8 cellular contexts compared by ENCODE assay signal in genomic region chr17:43398724-43399595, GRCh38. TPM values are rescaled to one million over a fixed set of nuclear protein-coding genes. Genes with fewer than 3 reads are reported as not detected.
DNase-seq lines count a peak whose midpoint lies in the region; ATAC-seq, FAIRE-seq and TF ChIP-seq lines count a peak whose summit lies in the region.

A gene with protein sequence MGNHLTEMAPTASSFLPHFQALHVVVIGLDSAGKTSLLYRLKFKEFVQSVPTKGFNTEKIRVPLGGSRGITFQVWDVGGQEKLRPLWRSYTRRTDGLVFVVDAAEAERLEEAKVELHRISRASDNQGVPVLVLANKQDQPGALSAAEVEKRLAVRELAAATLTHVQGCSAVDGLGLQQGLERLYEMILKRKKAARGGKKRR (plus strand): TSS chr17:43398993. CDS start chr17:43399733, 740 bp downstream.

- H4K12ac ChIP-seq in trophoblast cell (ENCODE audit: low read depth, low read length): peak within 1 kb of the TSS; percentile 59

- H3K9ac ChIP-seq in adipocyte (ENCODE audit: low read length): peak within 1 kb of the TSS; percentile 95
- H3K9ac ChIP-seq in trophoblast cell (ENCODE audit: low read length): peak within 1 kb of the TSS; percentile 66

- no peak for TF ChIP-seq CTCF in cardiac muscle cell (IDR thresholded peaks at IDR 0.05; ENCODE audit: low read depth, low read length)
- TF ChIP-seq CTCF in tibial artery (IDR thresholded peaks at IDR 0.05): no peak

- H3K4me1 ChIP-seq in adipocyte (ENCODE audit: control insufficient read depth, insufficient read depth, low read length) (peaks cover 27% of the 10 kb centered on the region), cardiac muscle cell (ENCODE audit: low read depth) (peaks cover 27% of the 10 kb centered on the region), trophoblast cell (ENCODE audit: control insufficient read depth in 1 of 2, insufficient read depth in 2 of 2, low read length in 2 of 2) (peaks cover 8 to 9% of the 10 kb centered on the region in 2 experiments), tibial artery (peaks cover 0 to 48% (median 33%) of the 10 kb centered on the region in 4 donors)

- no peak within 1 kb of the TSS for H3K23ac ChIP-seq in trophoblast cell (ENCODE audit: low read length)

- peak within 1 kb of the TSS; percentile 71 for H3K4ac ChIP-seq in trophoblast cell (ENCODE audit: low read depth, low read length)

- no peak within 1 kb of the TSS for H2BK5ac ChIP-seq in trophoblast cell (ENCODE audit: low read depth, low read length, poor library complexity)

- H3K36me3 ChIP-seq in adipocyte (ENCODE audit: control insufficient read depth, insufficient read depth, low read length, severe bottlenecking) (peaks cover 13% of the 10 kb centered on the region), cardiac muscle cell (no peaks in the 10 kb centered on the region), trophoblast cell (ENCODE audit: control insufficient read depth in 1 of 2, insufficient read depth in 2 of 2, low read length in 2 of 2) (peaks cover 6 to 7% of the 10 kb centered on the region in 2 experiments), tibial artery (no peaks in the 10 kb centered on the region)

- peak; percentile 69 for FAIRE-seq in GM18507 (lab: Jason Lieb, UNC)

- peak within 1 kb of the TSS; percentile 67 for H4K8ac ChIP-seq in trophoblast cell (ENCODE audit: low read depth, low read length)

- peak; percentile 50 for DNase-seq in GM18507 (ENCODE audit: extremely low spot score, insufficient read length, low read depth)
- DNase-seq in NCI-H1092 treated with DMSO at 0.1 percent for 48 hours (lab: John Stamatoyannopoulos, UW): peak; percentile 82
- peak; percentile 81 for DNase-seq in T follicular helper cell (ENCODE audit: low read depth)
- peak; percentile 95 for DNase-seq in adipocyte (ENCODE audit: low read depth)
- DNase-seq in cardiac muscle cell (ENCODE audit: low read depth in 1 of 2, low spot score in 1 of 2): peak; percentile 88 to 92
- peak; percentile 84 to 86 for DNase-seq in trophoblast cell
- DNase-seq in tibial artery: peak; percentile 92 to 94

- H3K4me3 ChIP-seq in adipocyte (ENCODE audit: low read length) (peak within 1 kb of the TSS; percentile 87), cardiac muscle cell (peak within 1 kb of the TSS; percentile 65), trophoblast cell (ENCODE audit: low read depth, low read length) (peak within 1 kb of the TSS; percentile 84), tibial artery (peak within 1 kb of the TSS; percentile 76 to 87)

- no CpG with 5 or more reads among the region's 64 CpGs for WGBS in trophoblast cell (ENCODE audit: extremely low coverage, insufficient coverage, insufficient read length)

- peak within 1 kb of the TSS; percentile 47 for H3K27ac ChIP-seq in cardiac muscle cell
- H3K27ac ChIP-seq in trophoblast cell (ENCODE audit: low read depth, low read length): no peak within 1 kb of the TSS
- peak within 1 kb of the TSS; percentile 88 to 90 for H3K27ac ChIP-seq in tibial artery

- H3K27me3 ChIP-seq in adipocyte (replicated peaks; ENCODE audit: control insufficient read depth, insufficient read depth, low read length) (no peaks in the 10 kb centered on the region), cardiac muscle cell (no peaks in the 10 kb centered on the region), trophoblast cell (ENCODE audit: insufficient read depth, low read length) (no peaks in the 10 kb centered on the region), tibial artery (no peaks in the 10 kb centered on the region)

- H2BK120ac ChIP-seq in trophoblast cell (ENCODE audit: insufficient read depth, low read length, poor library complexity): peak within 1 kb of the TSS; percentile 45

- ATAC-seq in GM19397 (IDR thresholded peaks at IDR 0.05; ENCODE audit: unreplicated experiment): no peak

- H3K9me3 ChIP-seq in adipocyte (ENCODE audit: control insufficient read depth, low read length) (no peaks in the 10 kb centered on the region), cardiac muscle cell (ENCODE audit: low read depth) (no peaks in the 10 kb centered on the region), trophoblast cell (ENCODE audit: insufficient read depth, low read depth, low read length) (peaks cover 4% of the 10 kb centered on the region), tibial artery (no peaks in the 10 kb centered on the region)

- peak within 1 kb of the TSS; percentile 93 for H3K18ac ChIP-seq in trophoblast cell (ENCODE audit: low read length)

- H2AFZ ChIP-seq in trophoblast cell (ENCODE audit: insufficient read depth, low read length, poor library complexity): peak within 1 kb of the TSS; percentile 87

- H4K91ac ChIP-seq in trophoblast cell (ENCODE audit: low read depth, low read length): peak within 1 kb of the TSS; percentile 60

- peak within 1 kb of the TSS; percentile 71 for H3K4me2 ChIP-seq in trophoblast cell (ENCODE audit: low read length)

- intact Hi-C loops in tibial artery (cut with DNase I; ENCODE audit: low total_unique reads): no loop called here

- no peak within 1 kb of the TSS for H2AK5ac ChIP-seq in trophoblast cell (ENCODE audit: low read length)

- peak within 1 kb of the TSS; percentile 76 for H3K14ac ChIP-seq in trophoblast cell (ENCODE audit: low read length)

- peaks cover 8% of the 10 kb centered on the region for H3K79me1 ChIP-seq in trophoblast cell (ENCODE audit: low read length)

- no peak within 1 kb of the TSS for H2BK12ac ChIP-seq in trophoblast cell (ENCODE audit: low read length)

- H3K79me2 ChIP-seq in trophoblast cell (ENCODE audit: control insufficient read depth, insufficient read depth, low read length, poor library complexity): peaks cover 5% of the 10 kb centered on the region

RNA-seq across cellular contexts. Expression of the gene that starts here (rescaled TPM):
- 18.7 and 32.4 TPM in 2 replicates for total RNA-seq in cardiac muscle cell
- 36.3 and 39.0 TPM in 2 replicates for polyA plus RNA-seq in cardiac muscle cell
- polyA plus RNA-seq in trophoblast cell (2013): 11.4 and 12.1 TPM in 2 replicates
